35 cellular contexts compared by ENCODE assay signal in the genomic region with DNA sequence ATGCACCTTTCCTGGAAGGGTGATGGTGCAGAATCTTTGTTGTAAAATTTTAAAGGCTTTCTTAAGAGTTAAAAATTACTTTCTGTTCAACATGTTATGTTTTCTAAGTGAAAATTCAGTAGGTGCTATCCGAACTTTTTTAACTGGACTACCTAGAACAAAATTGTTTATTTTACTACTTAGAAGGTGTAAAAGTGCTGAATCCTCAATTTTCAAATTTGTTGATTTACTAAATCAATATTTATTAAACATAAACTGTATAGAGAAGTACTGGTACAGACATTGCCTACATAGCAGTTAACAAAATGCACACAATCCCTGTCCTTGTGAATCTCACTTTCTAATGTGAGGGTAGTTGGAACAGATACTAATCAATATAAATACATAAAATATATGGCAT.
"Had no signal": no experiment of that assay in that cellular context is flagged by ENCODE, and none has a peak within 500 bp of the region (broad histone marks: within the 10 kb centered on the region; RNA-seq: fewer than 3 reads in every experiment).

No MANE protein-coding gene starts in this region.

- H3K9me3 ChIP-seq: MG63 had no signal

- H3K36me3 ChIP-seq: MG63 had no signal

- DNase-seq: MG63, MM.1S, MV-4-11, NCI-H1048, NCI-H1092, NCI-H1092 treated with DMSO at 0.1 percent for 48 hours, NCI-H1105, NCI-H1105 treated with DMSO at 0.1 percent for 48 hours, NCI-H1417, NCI-H1417 treated with DMSO at 0.1 percent for 48 hours, NCI-H1436, NCI-H1436 treated with DMSO at 0.1 percent for 48 hours, NCI-H146, NCI-H1694, NCI-H1694 treated with DMSO at 0.1 percent for 48 hours, NCI-H187, NCI-H187 treated with DMSO at 0.1 percent for 48 hours, NCI-H1930, NCI-H2029, NCI-H2029 treated with DMSO at 0.1 percent for 48 hours, NCI-H2081, NCI-H2081 treated with DMSO at 0.1 percent for 48 hours, NCI-H2107, NCI-H2171, NCI-H2171 treated with DMSO at 0.1 percent for 48 hours, NCI-H2227 treated with DMSO at 0.1 percent for 48 hours, NCI-H226, NCI-H345, NCI-H446, NCI-H446 treated with DMSO at 0.1 percent for 48 hours, NCI-H510A, NCI-H510A treated with DMSO at 0.1 percent for 48 hours, NCI-H524, NCI-H524 treated with DMSO at 0.1 percent for 48 hours, NCI-H526 had no signal

- H3K27me3 ChIP-seq: MG63 had no signal

- H3K4me3 ChIP-seq: MG63 had no signal
